Comparison of ENCODE assay signal across 14 cellular contexts in genomic region chr17:56108811-56109284, GRCh38. TPM values are rescaled to one million over a fixed set of nuclear protein-coding genes. Genes with fewer than 3 reads are reported as not detected.
DNase-seq lines count a peak whose midpoint lies in the region; ATAC-seq and TF ChIP-seq lines count a peak whose summit lies in the region.
"Had no signal": no experiment of that assay in that cellular context is flagged by ENCODE, and none has a peak within 500 bp of the region (broad histone marks: within the 10 kb centered on the region; RNA-seq: fewer than 3 reads in every experiment).

No MANE protein-coding gene starts in this region.

- peak; percentile 81 for ATAC-seq in GM19395 (IDR thresholded peaks at IDR 0.05; ENCODE audit: unreplicated experiment)
- ATAC-seq in HG02981 (IDR thresholded peaks at IDR 0.05; ENCODE audit: unreplicated experiment) = peak; percentile 77
- ATAC-seq in body of pancreas = peak; percentile 81
- no peak for ATAC-seq in activated CD8-positive, alpha-beta memory T cell treated with anti-CD3 and anti-CD28 coated beads, Interleukin-2, amount 10 ng/mL, durations not matched to agents 7 days and 5 days

- H3K4me3 ChIP-seq in body of pancreas (no peak overlapping the region), transverse colon (no peak overlapping the region)
- H3K4me3 ChIP-seq: spleen had no signal

- intact Hi-C loops in body of pancreas (cut with DNase I) = no loop called here
- intact Hi-C loops in transverse colon (cut with DNase I; ENCODE audit: low total_unique reads) = no loop called here

- DNase-seq in body of pancreas = no peak
- DNase-seq in transverse colon = no peak
- no peak for DNase-seq in NAMALWA (ENCODE audit: low spot score)
- DNase-seq in activated CD8-positive, alpha-beta memory T cell treated with anti-CD3 and anti-CD28 coated beads, Interleukin-2, amount 10 ng/mL, durations not matched to agents 7 days and 5 days = no peak
- no peak for DNase-seq in NOMO-1 treated with dmso at 0.1 percent for 144 hours (lab: John Stamatoyannopoulos, UW; ENCODE audit: unreplicated experiment)
- DNase-seq: activated CD4-positive, CD25-positive, alpha-beta regulatory T cell; activated T-cell treated with anti-CD3 and anti-CD28 coated beads, Interleukin-2, amount 50 U/mL, for 1 hour; anterior cingulate cortex; islet precursor cell; NCI-H2029 treated with DMSO at 0.1 percent for 48 hours; NK-92 treated with Interleukin-12 subunit alpha and Interleukin-12 subunit beta, amount 100 ng/mL, for 24 hours; spleen had no signal

- TF ChIP-seq POLR2A in body of pancreas (IDR thresholded peaks at IDR 0.05) = no peak
- no peak for TF ChIP-seq POLR2A in transverse colon (IDR thresholded peaks at IDR 0.05)

- no peak overlapping the region for H3K27ac Mint-ChIP-seq in activated CD8-positive, alpha-beta memory T cell treated with anti-CD3 and anti-CD28 coated beads, Interleukin-2, amount 10 ng/mL, durations not matched to agents 7 days and 5 days

- H3K4me3 Mint-ChIP-seq in activated CD8-positive, alpha-beta memory T cell treated with anti-CD3 and anti-CD28 coated beads, Interleukin-2, amount 10 ng/mL, durations not matched to agents 7 days and 5 days = no peak overlapping the region

- TF ChIP-seq CTCF in body of pancreas (IDR thresholded peaks at IDR 0.05) (no peak), transverse colon (IDR thresholded peaks at IDR 0.05) (no peak)

- no peaks in the 10 kb centered on the region for H3K27me3 ChIP-seq in body of pancreas
- no peaks in the 10 kb centered on the region for H3K27me3 ChIP-seq in transverse colon

- in situ Hi-C loops in transverse colon (cut with MboI; ENCODE audit: low pct_ligation_motif_present in 1 of 4, low pct_unique_long_range_greater_than_20kb in 1 of 4, low sequenced_read_pairs in 3 of 4) = loop anchor here in 1 of 4 donors (25.0 kb wide), 1 partner anchor 247 kb away; no protein-coding TSS in a partner anchor

- no peak overlapping the region for H3K27ac ChIP-seq in body of pancreas
- H3K27ac ChIP-seq in transverse colon = peak overlapping the region in 3 of 4 donors; percentile 31 to 57 (median 53)
- H3K27ac ChIP-seq: spleen had no signal

- no peaks in the 10 kb centered on the region for H3K4me1 Mint-ChIP-seq in activated CD8-positive, alpha-beta memory T cell treated with anti-CD3 and anti-CD28 coated beads, Interleukin-2, amount 10 ng/mL, durations not matched to agents 7 days and 5 days

- TF ChIP-seq EP300 in transverse colon (IDR thresholded peaks at IDR 0.05; ENCODE audit: low read depth) = no peak

- H3K9me3 Mint-ChIP-seq in activated CD8-positive, alpha-beta memory T cell treated with anti-CD3 and anti-CD28 coated beads, Interleukin-2, amount 10 ng/mL, durations not matched to agents 7 days and 5 days (ENCODE audit: low read depth) = no peaks in the 10 kb centered on the region

- no peaks in the 10 kb centered on the region for H3K27me3 Mint-ChIP-seq in activated CD8-positive, alpha-beta memory T cell treated with anti-CD3 and anti-CD28 coated beads, Interleukin-2, amount 10 ng/mL, durations not matched to agents 7 days and 5 days

- CTCF ChIA-PET in activated CD8-positive, alpha-beta memory T cell treated with anti-CD3 and anti-CD28 coated beads, Interleukin-2, amount 10 ng/mL, durations not matched to agents 7 days and 5 days (lab: Charles Lee) = no interaction called here

- H3K36me3 ChIP-seq in body of pancreas (replicated peaks in 1 of 2; ENCODE audit: insufficient read depth in 1 of 2, low read depth in 2 of 2) (no peaks in the 10 kb centered on the region), transverse colon (no peaks in the 10 kb centered on the region)
- H3K36me3 ChIP-seq: spleen had no signal

- WGBS in body of pancreas, 2 donors = 30 to 42% methylated on average over 2 of the region's 2 CpGs
- WGBS in transverse colon (ENCODE audit: low coverage in 1 of 2), 2 donors = 42 to 79% methylated on average over 2 of the region's 2 CpGs

- H3K36me3 Mint-ChIP-seq in activated CD8-positive, alpha-beta memory T cell treated with anti-CD3 and anti-CD28 coated beads, Interleukin-2, amount 10 ng/mL, durations not matched to agents 7 days and 5 days = no peaks in the 10 kb centered on the region

- no peaks in the 10 kb centered on the region for H3K9me3 ChIP-seq in body of pancreas
- H3K9me3 ChIP-seq in transverse colon = no peaks in the 10 kb centered on the region
- H3K9me3 ChIP-seq: spleen had no signal

- H3K4me1 ChIP-seq in body of pancreas (peaks cover 14% of the 10 kb centered on the region), transverse colon (peaks cover 7 to 37% (median 14%) of the 10 kb centered on the region in 4 donors)
- H3K4me1 ChIP-seq: spleen had no signal

RNA-seq across cellular contexts. Expression of gene ANKFN1, which starts 44.4 kb away (rescaled TPM):
- under 1 TPM; 0.26 to 0.33 TPM for total RNA-seq in body of pancreas
- 1 to 10 TPM in 1 of 4 donors, not detected in 3; 1.2 TPM for total RNA-seq in transverse colon
- total RNA-seq in activated CD8-positive, alpha-beta memory T cell treated with anti-CD3 and anti-CD28 coated beads, Interleukin-2, amount 10 ng/mL, durations not matched to agents 7 days and 5 days = not detected

Comparison
In these comparisons a context has a peak if more than half of its experiments do, and no peak if none do; other contexts are left out.
1. H3K27ac ChIP-seq: peak in transverse colon (3 of 4); none in body of pancreas (0 of 4).